12 cellular contexts compared by ENCODE assay signal in genomic region chr13:51066091-51066831, GRCh38. TPM values are rescaled to one million over a fixed set of nuclear protein-coding genes. Genes with fewer than 3 reads are reported as not detected.
DNase-seq lines count a peak whose midpoint lies in the region; ATAC-seq, FAIRE-seq and TF ChIP-seq lines count a peak whose summit lies in the region.
"Had no signal": no experiment of that assay in that cellular context is flagged by ENCODE, and none has a peak within 500 bp of the region (broad histone marks: within the 10 kb centered on the region; RNA-seq: fewer than 3 reads in every experiment).

No MANE protein-coding gene starts in this region.

- no peak overlapping the region for H2BK12ac ChIP-seq in neuronal stem cell (ENCODE audit: low read length)

- FAIRE-seq in GM12892 (lab: Jason Lieb, UNC), result peak; percentile 64

- peak overlapping the region; percentile 16 for H2BK120ac ChIP-seq in neuronal stem cell (ENCODE audit: low read depth, low read length)

- intact Hi-C loops in left colon (cut with DNase I, micrococcal nuclease), result loop anchor here in 1 of 2 donors (10.0 kb wide), 1 partner anchor 1091 kb away; no protein-coding TSS in a partner anchor

- H3K27me3 Mint-ChIP-seq in chondrocyte (ENCODE audit: low read depth), result peaks cover 4% of the 10 kb centered on the region

- no peaks in the 10 kb centered on the region for H3K79me1 ChIP-seq in neuronal stem cell (ENCODE audit: low read depth, low read length)

- ATAC-seq in left colon (no peak), GM18870 (IDR thresholded peaks at IDR 0.05; ENCODE audit: unreplicated experiment) (no peak)
- ATAC-seq in activated CD4-positive, CD25-positive, alpha-beta regulatory T cell treated with anti-CD3 and anti-CD28 coated beads, Interleukin-2, amount 50 U/mL, for 24 hours, result no peak

- H3K14ac ChIP-seq in neuronal stem cell (ENCODE audit: low read length), result peak overlapping the region; percentile 26

- no peak overlapping the region for H4K91ac ChIP-seq in neuronal stem cell (ENCODE audit: low read depth, low read length, poor library complexity)

- H2AFZ ChIP-seq in neuronal stem cell (ENCODE audit: low read length), result no peak overlapping the region

- TF ChIP-seq CTCF in chondrocyte (IDR thresholded peaks at IDR 0.05), result no peak

- H3K18ac ChIP-seq in neuronal stem cell (ENCODE audit: low read length), result peak overlapping the region; percentile 68

- no peak overlapping the region for H3K4me3 Mint-ChIP-seq in chondrocyte (ENCODE audit: unreplicated experiment)

- no CpG with 5 or more reads among the region's 15 CpGs for WGBS in neuronal stem cell (ENCODE audit: extremely low coverage in 2 of 2, insufficient read length in 2 of 2, insufficient replicate concordance in 1 of 2), 2 donors

- peak overlapping the region; percentile 57 for H2AK5ac ChIP-seq in neuronal stem cell (ENCODE audit: low read depth, low read length)

- no peak overlapping the region for H3K4ac ChIP-seq in neuronal stem cell (ENCODE audit: low read length)

- no peaks in the 10 kb centered on the region for H3K27me3 ChIP-seq in neuronal stem cell (ENCODE audit: control insufficient read depth in 3 of 3, insufficient read depth in 3 of 3, low read depth in 1 of 3, low read length in 3 of 3)

- no peaks in the 10 kb centered on the region for H3K36me3 Mint-ChIP-seq in chondrocyte (ENCODE audit: low read depth)

- H4K8ac ChIP-seq in neuronal stem cell (ENCODE audit: low read depth, low read length), result no peak overlapping the region

- H3K4me1 Mint-ChIP-seq in chondrocyte (ENCODE audit: low read depth), result peaks cover 25% of the 10 kb centered on the region

- H2BK15ac ChIP-seq in neuronal stem cell (ENCODE audit: low read length), result peak overlapping the region; percentile 39

- no peak for TF ChIP-seq POLR2A in GM12892 (IDR thresholded peaks at IDR 0.05; ENCODE audit: low read depth, low read length)

- H3K4me3 ChIP-seq in neuronal stem cell (ENCODE audit: low read length in 2 of 2), result no peak overlapping the region

- H3K9me3 ChIP-seq in neuronal stem cell (replicated peaks in 1 of 2; ENCODE audit: control insufficient read depth in 2 of 2, insufficient read depth in 1 of 2, low read depth in 1 of 2, low read length in 2 of 2), result no peaks in the 10 kb centered on the region

- no peak overlapping the region for H2BK5ac ChIP-seq in neuronal stem cell (ENCODE audit: low read length)

- no peak overlapping the region for H3K27ac ChIP-seq in neuronal stem cell (replicated peaks; ENCODE audit: low read length)

- H3K9me3 Mint-ChIP-seq in chondrocyte (ENCODE audit: low read depth), result no peaks in the 10 kb centered on the region

- no peak overlapping the region for H3K9ac ChIP-seq in neuronal stem cell (ENCODE audit: low read depth, low read length, poor library complexity)

- no peak overlapping the region for H3K4me2 ChIP-seq in neuronal stem cell (ENCODE audit: insufficient read depth, low read length, poor library complexity, severe bottlenecking)

- H3K23ac ChIP-seq in neuronal stem cell (ENCODE audit: low read depth, low read length, poor library complexity), result no peak overlapping the region

- peaks cover 4 to 6% of the 10 kb centered on the region in 2 donors for H3K4me1 ChIP-seq in neuronal stem cell (ENCODE audit: control insufficient read depth in 2 of 2, insufficient read depth in 1 of 2, low read depth in 1 of 2, low read length in 2 of 2)

- H3K36me3 ChIP-seq in neuronal stem cell (replicated peaks in 1 of 2; ENCODE audit: control insufficient read depth in 2 of 2, insufficient read depth in 2 of 2, low read length in 2 of 2), result no peaks in the 10 kb centered on the region

- peak overlapping the region; percentile 6 for H3K27ac Mint-ChIP-seq in chondrocyte (ENCODE audit: unreplicated experiment)

- DNase-seq in GM12892 (ENCODE audit: insufficient read length) (no peak), NCI-H69 (lab: John Stamatoyannopoulos, UW) (peak; percentile 94), chondrocyte (ENCODE audit: low spot score) (no peak), neuronal stem cell (ENCODE audit: low spot score) (no peak), left colon (no peak)
- no peak for DNase-seq in activated CD4-positive, alpha-beta T cell treated with anti-CD3 and anti-CD28 coated beads for 4 hours
- DNase-seq: NCI-H187; stimulated activated CD4-positive, alpha-beta T cell treated with anti-CD3 and anti-CD28 coated beads, Interleukin-15, amount 100 ng/mL, for 24 hours; T-helper 9 cell had no signal

RNA-seq across cellular contexts. Expression of gene C13orf42, which starts 44.8 kb away (rescaled TPM):
- polyA plus RNA-seq in GM12892 (2012; ENCODE audit: missing spikeins), result not detected
- not detected in 3 replicates for total RNA-seq in chondrocyte
- 0.04 TPM for polyA plus RNA-seq in neuronal stem cell (2013, experiment 1 of 2)
- polyA plus RNA-seq in neuronal stem cell (2013, experiment 2 of 2), result 0.01 TPM
- total RNA-seq in left colon, result not detected
- total RNA-seq: temporal lobe had no signal
